ENCODE assay signal across 11 cellular contexts in the genomic region with DNA sequence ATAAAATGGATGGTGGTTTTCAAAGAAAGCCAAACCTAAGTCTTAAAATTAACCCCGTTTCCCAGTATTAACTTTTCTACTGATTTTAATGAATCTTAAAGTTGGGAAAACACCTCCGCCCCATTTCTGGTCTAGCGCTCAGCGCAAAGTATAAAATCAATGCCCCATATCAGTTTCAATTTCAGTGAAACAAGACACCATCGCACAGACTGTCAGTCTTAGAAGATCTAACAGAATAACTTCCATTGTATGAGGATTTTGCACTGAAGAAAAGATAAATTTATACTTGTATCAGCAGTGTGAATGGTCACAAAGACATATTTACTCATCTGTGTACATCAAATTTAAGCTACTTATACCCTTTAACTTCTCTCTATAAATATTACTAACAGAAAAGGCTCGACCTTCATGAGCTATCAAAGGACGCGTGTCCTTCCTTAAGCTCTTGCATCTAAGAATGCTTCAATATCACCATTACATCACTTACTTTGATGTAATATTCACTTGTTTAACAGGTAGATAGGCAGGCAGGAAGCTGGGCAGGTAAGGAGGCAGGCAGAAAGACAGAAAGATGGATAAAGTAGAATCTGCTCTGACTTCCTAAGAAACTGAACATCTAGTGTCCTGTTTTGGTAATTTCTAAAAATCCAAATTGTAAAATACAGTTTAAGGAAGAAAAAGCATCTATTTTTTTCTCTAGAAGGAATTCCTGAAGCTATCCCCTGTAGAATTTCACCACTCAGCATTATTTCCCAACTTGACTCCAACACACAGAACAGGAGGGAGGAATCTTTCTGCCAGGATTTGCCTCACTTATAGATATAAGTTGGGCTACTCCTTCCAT.
DNase-seq lines count a peak whose midpoint lies in the region; ATAC-seq and TF ChIP-seq lines count a peak whose summit lies in the region.
"Had no signal": no experiment of that assay in that cellular context is flagged by ENCODE, and none has a peak within 500 bp of the region (broad histone marks: within the 10 kb centered on the region; RNA-seq: fewer than 3 reads in every experiment).

No MANE protein-coding gene starts in this region.

- no peak for ATAC-seq in HG02588 (IDR thresholded peaks at IDR 0.05; ENCODE audit: unreplicated experiment)
- ATAC-seq: activated CD8-positive, alpha-beta memory T cell treated with anti-CD3 and anti-CD28 coated beads, Interleukin-2, amount 10 ng/mL, durations not matched to agents 7 days and 5 days had no signal

- H3K14ac ChIP-seq in H9 (ENCODE audit: insufficient read depth, low read length), result no peak overlapping the region

- H3K27ac ChIP-seq in H9 (ENCODE audit: insufficient read length, low read depth, low read length) (no peak overlapping the region), hepatocyte (peak overlapping the region; percentile 74), temporal lobe (ENCODE audit: low read depth, low read length) (peak overlapping the region; percentile 98), RWPE1 (no peak overlapping the region), Peyer's patch (peak overlapping the region in 2 of 4 donors; percentile 8 to 54)
- H3K27ac ChIP-seq: colonic mucosa had no signal

- no peak overlapping the region for H3K4me3 ChIP-seq in hepatocyte
- no peak overlapping the region for H3K4me3 ChIP-seq in Peyer's patch
- H3K4me3 ChIP-seq: colonic mucosa had no signal

- no CpG with 5 or more reads among the region's 8 CpGs for WGBS in H9 (ENCODE audit: extremely low coverage, insufficient read length, low lambda C conversion rate)
- 90% methylated on average over 8 of the region's 8 CpGs for WGBS in hepatocyte (ENCODE audit: low lambda C conversion rate, missing lambda C conversion rate)

- H2BK120ac ChIP-seq in H9 (ENCODE audit: low read depth, low read length, poor library complexity, severe bottlenecking), result no peak overlapping the region

- TF ChIP-seq POLR2A in Peyer's patch (IDR thresholded peaks at IDR 0.05), result no peak

- no peaks in the 10 kb centered on the region for H4K20me1 ChIP-seq in H9 (ENCODE audit: control insufficient read depth, insufficient read depth, insufficient read length)
- H4K20me1 ChIP-seq in hepatocyte (ENCODE audit: insufficient read depth, poor library complexity, severe bottlenecking), result no peaks in the 10 kb centered on the region

- no peak overlapping the region for H3K23ac ChIP-seq in H9 (ENCODE audit: insufficient read length, low read depth, low read length)

- no peak overlapping the region for H4K5ac ChIP-seq in H9 (ENCODE audit: insufficient read length, low read depth, low read length)

- H3K4ac ChIP-seq in H9 (ENCODE audit: low read depth, low read length), result no peak overlapping the region

- H3K36me3 Mint-ChIP-seq in H9 (ENCODE audit: insufficient read depth in 1 of 3, low read depth in 3 of 3), result peaks cover 0 to 4% (median 2%) of the 10 kb centered on the region in 3 experiments; a peak in 2 of 7 replicates
- H3K36me3 Mint-ChIP-seq: activated CD8-positive, alpha-beta memory T cell treated with anti-CD3 and anti-CD28 coated beads, Interleukin-2, amount 10 ng/mL, durations not matched to agents 7 days and 5 days; immature natural killer cell had no signal

- no peak overlapping the region for H3K18ac ChIP-seq in H9 (ENCODE audit: insufficient read length, low read depth, low read length)

- H4K91ac ChIP-seq in H9 (ENCODE audit: insufficient read length, low read depth, low read length), result no peak overlapping the region

- TF ChIP-seq CTCF in H9 (conservative IDR thresholded peaks at IDR 0.05) (no peak), hepatocyte (IDR thresholded peaks at IDR 0.05; ENCODE audit: poor library complexity) (no peak), RWPE1 (conservative IDR thresholded peaks at IDR 0.05; ENCODE audit: low read depth) (no peak), Peyer's patch (IDR thresholded peaks at IDR 0.05) (no peak)

- no peak overlapping the region for H4K8ac ChIP-seq in H9 (replicated peaks; ENCODE audit: insufficient read length, low read depth, low read length)

- peak overlapping the region in 2 of 3 experiments; percentile 34 to 85; a peak in 5 of 7 replicates for H3K27ac Mint-ChIP-seq in H9
- H3K27ac Mint-ChIP-seq: activated CD8-positive, alpha-beta memory T cell treated with anti-CD3 and anti-CD28 coated beads, Interleukin-2, amount 10 ng/mL, durations not matched to agents 7 days and 5 days; immature natural killer cell had no signal

- H3K9me2 ChIP-seq in hepatocyte (replicated peaks; ENCODE audit: insufficient read depth), result no peaks in the 10 kb centered on the region

- CTCF ChIA-PET in RWPE1 (lab: Yijun Ruan, JAX), result no interaction called here

- no peak overlapping the region for H2BK20ac ChIP-seq in H9 (ENCODE audit: low read depth, low read length, poor library complexity, severe bottlenecking)

- no peak overlapping the region for H2BK5ac ChIP-seq in H9 (ENCODE audit: insufficient read length, low read length)

- no peak overlapping the region for H3K9ac ChIP-seq in H9 (ENCODE audit: extremely low read depth, insufficient read length, low read length)

- no peak overlapping the region for H2BK12ac ChIP-seq in H9 (ENCODE audit: insufficient read length, low read depth, low read length)

- H3K4me3 Mint-ChIP-seq in H9, result no peak overlapping the region
- H3K4me3 Mint-ChIP-seq: activated CD8-positive, alpha-beta memory T cell treated with anti-CD3 and anti-CD28 coated beads, Interleukin-2, amount 10 ng/mL, durations not matched to agents 7 days and 5 days; immature natural killer cell had no signal

- no peak overlapping the region for H2AK5ac ChIP-seq in H9 (ENCODE audit: insufficient read length, low read length)

- H3K4me2 ChIP-seq in H9 (ENCODE audit: insufficient read depth, insufficient read length, low read length) (no peak overlapping the region), hepatocyte (peak overlapping the region; percentile 74)

- no peak for DNase-seq in H9
- peak; percentile 76 for DNase-seq in amniotic epithelial cell (ENCODE audit: low read depth)
- DNase-seq in hepatocyte (ENCODE audit: low spot score), result no peak
- no peak for DNase-seq in RWPE1 (ENCODE audit: low spot score)
- DNase-seq in Peyer's patch, result no peak
- DNase-seq in nucleus accumbens (lab: John Stamatoyannopoulos, UW), result no peak
- DNase-seq: activated CD8-positive, alpha-beta memory T cell treated with anti-CD3 and anti-CD28 coated beads, Interleukin-2, amount 10 ng/mL, durations not matched to agents 7 days and 5 days; immature natural killer cell had no signal

- no peaks in the 10 kb centered on the region for H3K36me3 ChIP-seq in hepatocyte (replicated peaks; ENCODE audit: insufficient read depth, low read depth)
- H3K36me3 ChIP-seq in Peyer's patch, result no peaks in the 10 kb centered on the region
- H3K36me3 ChIP-seq: colonic mucosa had no signal

- peaks cover 3% of the 10 kb centered on the region for H3K79me1 ChIP-seq in H9 (ENCODE audit: insufficient read depth, low read depth, low read length, poor library complexity, severe bottlenecking)

- H3K23me2 ChIP-seq in H9 (ENCODE audit: insufficient read length, low read depth, low read length, poor library complexity, severe bottlenecking), result no peaks in the 10 kb centered on the region

- no peaks in the 10 kb centered on the region for H3K27me3 ChIP-seq in H9 (ENCODE audit: insufficient read depth, low read length)
- no peaks in the 10 kb centered on the region for H3K27me3 ChIP-seq in hepatocyte
- no peaks in the 10 kb centered on the region for H3K27me3 ChIP-seq in Peyer's patch
- H3K27me3 ChIP-seq: colonic mucosa had no signal

- peaks cover 78 to 83% of the 10 kb centered on the region in 2 experiments for H3K4me1 Mint-ChIP-seq in H9
- H3K4me1 Mint-ChIP-seq: activated CD8-positive, alpha-beta memory T cell treated with anti-CD3 and anti-CD28 coated beads, Interleukin-2, amount 10 ng/mL, durations not matched to agents 7 days and 5 days; immature natural killer cell had no signal

- H3K9me3 ChIP-seq in H9 (ENCODE audit: control insufficient read depth, low read depth, low read length), result no peaks in the 10 kb centered on the region
- no peaks in the 10 kb centered on the region for H3K9me3 ChIP-seq in hepatocyte (ENCODE audit: low read depth)
- no peaks in the 10 kb centered on the region for H3K9me3 ChIP-seq in Peyer's patch
- H3K9me3 ChIP-seq: colonic mucosa had no signal

- POLR2A ChIA-PET in RWPE1 (lab: Yijun Ruan, JAX; ENCODE audit: low non-redundant PET), result no interaction called here

- H3K9me3 Mint-ChIP-seq in H9, result no peaks in the 10 kb centered on the region
- H3K9me3 Mint-ChIP-seq: immature natural killer cell had no signal

- H3K27me3 Mint-ChIP-seq in H9 (ENCODE audit: low read depth), result no peaks in the 10 kb centered on the region; the same call in 1 of the 2 replicates
- H3K27me3 Mint-ChIP-seq: activated CD8-positive, alpha-beta memory T cell treated with anti-CD3 and anti-CD28 coated beads, Interleukin-2, amount 10 ng/mL, durations not matched to agents 7 days and 5 days had no signal

- peaks cover 6% of the 10 kb centered on the region for H3K4me1 ChIP-seq in H9 (ENCODE audit: insufficient read depth, low read length)
- peaks cover 16% of the 10 kb centered on the region for H3K4me1 ChIP-seq in hepatocyte (ENCODE audit: insufficient read depth)
- H3K4me1 ChIP-seq in Peyer's patch, result peaks cover 0 to 4% (median 0%) of the 10 kb centered on the region in 4 donors
- H3K4me1 ChIP-seq: colonic mucosa had no signal

- H3K79me2 ChIP-seq in H9 (ENCODE audit: insufficient read depth, low read length), result peaks cover 2% of the 10 kb centered on the region; the same call in 1 of the 2 replicates
- H3K79me2 ChIP-seq in hepatocyte, result peaks cover 30% of the 10 kb centered on the region

- H3K56ac ChIP-seq in H9 (ENCODE audit: insufficient read length, low read depth, low read length), result no peak overlapping the region

- no peak overlapping the region for H2BK15ac ChIP-seq in H9 (ENCODE audit: low read depth, low read length)

- H2AFZ ChIP-seq in H9 (ENCODE audit: low read length), result no peak overlapping the region
- H2AFZ ChIP-seq in hepatocyte, result no peak overlapping the region

- no peak overlapping the region for H3T11ph ChIP-seq in H9 (ENCODE audit: low read length)

Comparison
In these comparisons a context has a peak if more than half of its experiments do, and no peak if none do; other contexts are left out.
1. H3K27ac ChIP-seq: peak in hepatocyte (single experiment) and temporal lobe (single experiment); none in H9 (single experiment) and RWPE1 (single experiment).